In genomic region chr1:19310720-19311502, GRCh38 we compare ENCODE assay signal across 8 cellular contexts. TPM values are rescaled to one million over a fixed set of nuclear protein-coding genes. Genes with fewer than 3 reads are reported as not detected.
DNase-seq lines count a peak whose midpoint lies in the region; ATAC-seq and TF ChIP-seq lines count a peak whose summit lies in the region.

No MANE protein-coding gene starts in this region.

- H3K27ac ChIP-seq in RWPE2 (ENCODE audit: poor library complexity, severe bottlenecking) (peak overlapping the region; percentile 53), esophagus muscularis mucosa (replicated peaks in 1 of 4) (peak overlapping the region; percentile 77 to 93 (median 86))

- intact Hi-C loops in esophagus muscularis mucosa (cut with DNase I) = no loop called here

- WGBS in esophagus muscularis mucosa = 51% methylated on average over 13 of the region's 13 CpGs

- peaks cover 18% of the 10 kb centered on the region for H3K36me3 ChIP-seq in RWPE2 (ENCODE audit: low read depth)
- peaks cover 5 to 28% (median 27%) of the 10 kb centered on the region in 4 donors for H3K36me3 ChIP-seq in esophagus muscularis mucosa

- H3K4me1 ChIP-seq in RWPE2 (ENCODE audit: insufficient read depth, poor library complexity, severe bottlenecking) = peaks cover 6% of the 10 kb centered on the region
- H3K4me1 ChIP-seq in esophagus muscularis mucosa = peaks cover 17 to 58% (median 52%) of the 10 kb centered on the region in 4 donors

- TF ChIP-seq POLR2A in esophagus muscularis mucosa (IDR thresholded peaks at IDR 0.05; ENCODE audit: low read depth) = no peak

- TF ChIP-seq EP300 in esophagus muscularis mucosa (IDR thresholded peaks at IDR 0.05) = no peak

- ATAC-seq in RWPE2 (ENCODE audit: low read depth) = peak; percentile 24
- no peak for ATAC-seq in HG03280 (IDR thresholded peaks at IDR 0.05; ENCODE audit: unreplicated experiment)

- H3K36me3 Mint-ChIP-seq in activated T-cell treated with anti-CD3 and anti-CD28 coated beads, Interleukin-2, amount 50 U/mL, for 24 hours (ENCODE audit: low read depth) = peaks cover 37% of the 10 kb centered on the region
- peaks cover 22% of the 10 kb centered on the region for H3K36me3 Mint-ChIP-seq in osteocyte (ENCODE audit: unreplicated experiment)

- H3K4me3 Mint-ChIP-seq in activated T-cell treated with anti-CD3 and anti-CD28 coated beads, Interleukin-2, amount 50 U/mL, for 24 hours = peak overlapping the region; percentile 87
- H3K4me3 Mint-ChIP-seq in osteocyte (ENCODE audit: unreplicated experiment) = peak overlapping the region; percentile 88

- H3K4me3 ChIP-seq in RWPE2 (ENCODE audit: severe bottlenecking) = peak overlapping the region; percentile 86
- H3K4me3 ChIP-seq in esophagus muscularis mucosa = peak overlapping the region; percentile 71 to 91 (median 80)

- no peaks in the 10 kb centered on the region for H3K9me3 Mint-ChIP-seq in activated T-cell treated with anti-CD3 and anti-CD28 coated beads, Interleukin-2, amount 50 U/mL, for 24 hours
- H3K9me3 Mint-ChIP-seq in osteocyte (ENCODE audit: unreplicated experiment) = no peaks in the 10 kb centered on the region

- TF ChIP-seq CTCF in RWPE2 (IDR thresholded peaks at IDR 0.05; ENCODE audit: poor library complexity, severe bottlenecking) (no peak), esophagus muscularis mucosa (IDR thresholded peaks at IDR 0.05) (no peak), osteocyte (IDR thresholded peaks at IDR 0.05) (no peak)

- H3K9me3 ChIP-seq in RWPE2 (ENCODE audit: severe bottlenecking) = no peaks in the 10 kb centered on the region
- no peaks in the 10 kb centered on the region for H3K9me3 ChIP-seq in esophagus muscularis mucosa

- peaks cover 39% of the 10 kb centered on the region for H3K4me1 Mint-ChIP-seq in activated T-cell treated with anti-CD3 and anti-CD28 coated beads, Interleukin-2, amount 50 U/mL, for 24 hours (ENCODE audit: low read depth)
- H3K4me1 Mint-ChIP-seq in osteocyte (ENCODE audit: unreplicated experiment) = peaks cover 47% of the 10 kb centered on the region

- H3K27me3 ChIP-seq in RWPE2 (ENCODE audit: insufficient read depth, poor library complexity, severe bottlenecking) (no peaks in the 10 kb centered on the region), esophagus muscularis mucosa (no peaks in the 10 kb centered on the region)

- peak; percentile 30 for DNase-seq in activated T-cell treated with anti-CD3 and anti-CD28 coated beads, Interleukin-2, amount 50 U/mL, for 24 hours
- no peak for DNase-seq in activated T-cell treated with anti-CD3 and anti-CD28 coated beads, Interleukin-2, amount 50 U/mL, for 1 hour
- DNase-seq in RWPE2 (ENCODE audit: low spot score) (peak; percentile 24), esophagus muscularis mucosa (ENCODE audit: extremely low spot score) (no peak), osteocyte (ENCODE audit: extremely low spot score, unreplicated experiment) (no peak), KG1 (lab: John Stamatoyannopoulos, UW) (no peak), UCSD-AML1 (lab: John Stamatoyannopoulos, UW; ENCODE audit: unreplicated experiment) (no peak)

- H3K27me3 Mint-ChIP-seq in activated T-cell treated with anti-CD3 and anti-CD28 coated beads, Interleukin-2, amount 50 U/mL, for 24 hours = no peaks in the 10 kb centered on the region
- no peaks in the 10 kb centered on the region for H3K27me3 Mint-ChIP-seq in osteocyte (ENCODE audit: unreplicated experiment)

- peak overlapping the region; percentile 87 for H3K27ac Mint-ChIP-seq in activated T-cell treated with anti-CD3 and anti-CD28 coated beads, Interleukin-2, amount 50 U/mL, for 24 hours
- H3K27ac Mint-ChIP-seq in osteocyte (ENCODE audit: unreplicated experiment) = peak overlapping the region; percentile 68

RNA-seq across cellular contexts. Expression of gene AKR7A2, which starts 1.0 kb away (rescaled TPM):
- total RNA-seq in esophagus muscularis mucosa = 10 to 100 TPM; 45.2 to 68.2 (median 59.6) TPM
- total RNA-seq in osteocyte = 67.8 and 72.4 TPM in 2 replicates

RNA-seq across cellular contexts. Expression of gene SLC66A1, which starts 1.2 kb away (rescaled TPM):
- total RNA-seq in esophagus muscularis mucosa = 10 to 100 TPM in 3 of 4 donors, 1 to 10 TPM in 1; 10.0 to 16.5 (median 11.3) TPM
- total RNA-seq in osteocyte = 25.8 and 29.0 TPM in 2 replicates

RNA-seq across cellular contexts. Expression of gene AKR7A3, which starts 22.3 kb away (rescaled TPM):
- 1 to 10 TPM in 1 of 4 donors, under 1 TPM in 3; 0.13 to 1.6 (median 0.66) TPM for total RNA-seq in esophagus muscularis mucosa
- 1.5 and 2.1 TPM in 2 replicates for total RNA-seq in osteocyte

RNA-seq across cellular contexts. Expression of gene MRTO4, which starts 59.3 kb away (rescaled TPM):
- 10 to 100 TPM in 3 of 4 donors, 1 to 10 TPM in 1; 10.0 to 26.2 (median 16.9) TPM for total RNA-seq in esophagus muscularis mucosa
- 22.4 and 23.6 TPM in 2 replicates for total RNA-seq in osteocyte

RNA-seq across cellular contexts. Expression of gene EMC1, which starts 59.6 kb away (rescaled TPM):
- total RNA-seq in esophagus muscularis mucosa (10 to 100 TPM; 16.2 to 43.1 (median 36.1) TPM), osteocyte (52.2 and 52.9 TPM in 2 replicates)

Comparison
In these comparisons a context has a peak if more than half of its experiments do, and no peak if none do; other contexts are left out.
1. DNase-seq: peak in activated T-cell treated with anti-CD3 and anti-CD28 coated beads, Interleukin-2, amount 50 U/mL, for 24 hours (single experiment) and RWPE2 (single experiment); none in activated T-cell treated with anti-CD3 and anti-CD28 coated beads, Interleukin-2, amount 50 U/mL, for 1 hour (single experiment), esophagus muscularis mucosa (single experiment), osteocyte (single experiment), KG1 (single experiment) and UCSD-AML1 (single experiment).